Comparison of ENCODE assay signal across 27 cellular contexts in genomic region chr20:53792946-53793536, GRCh38.
DNase-seq lines count a peak whose midpoint lies in the region; ATAC-seq and TF ChIP-seq lines count a peak whose summit lies in the region.
"Had no signal": no experiment of that assay in that cellular context is flagged by ENCODE, and none has a peak within 500 bp of the region (broad histone marks: within the 10 kb centered on the region; RNA-seq: fewer than 3 reads in every experiment).

No MANE protein-coding gene starts in this region.

- BruUV-seq in IMR-90 (replicated peaks; lab: Mats Ljungman, UMichigan) = no TSS peak

- H3K27ac ChIP-seq in IMR-90 (ENCODE audit: insufficient read depth, low read length) = no peak overlapping the region
- H3K27ac ChIP-seq in Peyer's patch = no peak overlapping the region
- peak overlapping the region in 3 of 4 donors; percentile 50 to 76 (median 71) for H3K27ac ChIP-seq in esophagus squamous epithelium
- H3K27ac ChIP-seq in prostate gland = peak overlapping the region; percentile 5 to 38
- no peak overlapping the region for H3K27ac ChIP-seq in effector memory CD4-positive, alpha-beta T cell (ENCODE audit: insufficient read depth, low read length, poor library complexity, severe bottlenecking)
- H3K27ac ChIP-seq in lower lobe of right lung = no peak overlapping the region
- H3K27ac ChIP-seq: heart right ventricle, left ventricle myocardium inferior, psoas muscle, tibial artery had no signal

- H4K5ac ChIP-seq in IMR-90 (ENCODE audit: low read depth, low read length) = no peak overlapping the region

- peak overlapping the region; percentile 74 for H2BK120ac ChIP-seq in IMR-90 (ENCODE audit: low read depth, low read length)

- peaks cover 12% of the 10 kb centered on the region for H3K9me1 ChIP-seq in IMR-90 (ENCODE audit: insufficient read depth, low read length)

- H2AFZ ChIP-seq in IMR-90 (replicated peaks; ENCODE audit: low read length, poor library complexity) = peak overlapping the region; percentile 80

- H4K20me1 ChIP-seq in IMR-90 (ENCODE audit: insufficient read depth, low read length) = no peaks in the 10 kb centered on the region

- H2AK9ac ChIP-seq in IMR-90 (replicated peaks; ENCODE audit: low read depth, low read length, poor library complexity) = peak overlapping the region; percentile 78

- peak overlapping the region in 1 of 2 experiments; percentile 85; a peak in 2 of 4 replicates for H4K8ac ChIP-seq in IMR-90 (ENCODE audit: low read depth in 2 of 2, low read length in 2 of 2)

- no peak for TF ChIP-seq CTCF in IMR-90 (conservative IDR thresholded peaks at IDR 0.05; ENCODE audit: low read depth, low read length)
- TF ChIP-seq CTCF in Peyer's patch (IDR thresholded peaks at IDR 0.05) = no peak
- TF ChIP-seq CTCF in esophagus squamous epithelium (IDR thresholded peaks at IDR 0.05) = no peak
- TF ChIP-seq CTCF in prostate gland (IDR thresholded peaks at IDR 0.05) = no peak
- no peak for TF ChIP-seq CTCF in lower lobe of right lung (IDR thresholded peaks at IDR 0.05)

- H4K91ac ChIP-seq in IMR-90 (ENCODE audit: insufficient read depth, low read depth, low read length) = peak overlapping the region; percentile 74

- no peaks in the 10 kb centered on the region for H3K36me3 ChIP-seq in IMR-90 (ENCODE audit: control insufficient read depth, insufficient read depth, low read length)
- no peaks in the 10 kb centered on the region for H3K36me3 ChIP-seq in Peyer's patch
- H3K36me3 ChIP-seq in esophagus squamous epithelium = no peaks in the 10 kb centered on the region
- no peaks in the 10 kb centered on the region for H3K36me3 ChIP-seq in prostate gland
- H3K36me3 ChIP-seq in effector memory CD4-positive, alpha-beta T cell (ENCODE audit: control insufficient read depth, insufficient read depth, low read length) = no peaks in the 10 kb centered on the region
- H3K36me3 ChIP-seq in lower lobe of right lung = no peaks in the 10 kb centered on the region
- H3K36me3 ChIP-seq: HAP-1, heart right ventricle, left ventricle myocardium inferior, tibial artery had no signal

- peak overlapping the region; percentile 75 for H3K4ac ChIP-seq in IMR-90 (ENCODE audit: low read depth, low read length)

- intact Hi-C loops in IMR-90 (cut with micrococcal nuclease) = no loop called here
- intact Hi-C loops in esophagus squamous epithelium (cut with DNase I) = no loop called here
- intact Hi-C loops in prostate gland (cut with DNase I) = no loop called here
- intact Hi-C loops in lower lobe of right lung (cut with DNase I) = no loop called here

- ATAC-seq in IMR-90 (ENCODE audit: low read depth) = no peak
- ATAC-seq in lower lobe of right lung = no peak
- no peak for ATAC-seq in GM21423 (IDR thresholded peaks at IDR 0.05; ENCODE audit: unreplicated experiment)
- ATAC-seq: heart right ventricle, psoas muscle had no signal

- DNase-seq in IMR-90 = no peak
- DNase-seq in Peyer's patch = peak in 2 of 3 donors; percentile 6 to 17
- DNase-seq in esophagus squamous epithelium (lab: John Stamatoyannopoulos, UW) = no peak
- no peak for DNase-seq in prostate gland (ENCODE audit: low spot score)
- no peak for DNase-seq in effector memory CD4-positive, alpha-beta T cell
- no peak for DNase-seq in lower lobe of right lung
- DNase-seq in inferior parietal cortex (ENCODE audit: extremely low spot score) = no peak
- DNase-seq: activated CD4-positive, alpha-beta memory T cell treated with anti-CD3 and anti-CD28 coated beads, Interleukin-2, amount 10 ng/mL, durations not matched to agents 7 days and 5 days; activated CD4-positive, CD25-positive, alpha-beta regulatory T cell; activated naive CD4-positive, alpha-beta T cell treated with anti-CD3 and anti-CD28 coated beads, Interleukin-2, amount 10 ng/mL, durations not matched to agents 7 days and 5 days; activated T-cell treated with anti-CD3 and anti-CD28 coated beads, Interleukin-2, amount 50 U/mL, for 48 hours; anterior cingulate cortex; caudate nucleus; CD4-positive, alpha-beta T cell; DMS153; GDM1; heart right ventricle; left ventricle myocardium inferior; NCI-H1105 treated with DMSO at 0.1 percent for 48 hours; nephron progenitor cell; psoas muscle; RPMI8226; stimulated activated CD4-positive, alpha-beta T cell treated with anti-CD3 and anti-CD28 coated beads, Interleukin-2, amount 100 ng/mL, for 24 hours; stimulated activated naive CD4-positive, alpha-beta T cell; tibial artery had no signal

- CTCF ChIA-PET in IMR-90 (lab: Yijun Ruan, JAX) = no interaction called here

- in situ Hi-C loops in IMR-90 (cut with MboI; ENCODE audit: low sequenced_read_pairs) = no loop called here

- no peak for TF ChIP-seq POLR2A in IMR-90 (IDR thresholded peaks at IDR 0.05; ENCODE audit: low read depth, low read length)
- no peak for TF ChIP-seq POLR2A in Peyer's patch (IDR thresholded peaks at IDR 0.05)
- no peak for TF ChIP-seq POLR2A in esophagus squamous epithelium (IDR thresholded peaks at IDR 0.05)
- TF ChIP-seq POLR2A in prostate gland (IDR thresholded peaks at IDR 0.05) = no peak

- peak overlapping the region; percentile 4 for H3K18ac ChIP-seq in IMR-90 (ENCODE audit: low read depth, low read length)

- H3K9me3 ChIP-seq in IMR-90 (ENCODE audit: control insufficient read depth, insufficient read depth, low read length) = no peaks in the 10 kb centered on the region
- no peaks in the 10 kb centered on the region for H3K9me3 ChIP-seq in Peyer's patch
- no peaks in the 10 kb centered on the region for H3K9me3 ChIP-seq in esophagus squamous epithelium
- H3K9me3 ChIP-seq in prostate gland = no peaks in the 10 kb centered on the region
- no peaks in the 10 kb centered on the region for H3K9me3 ChIP-seq in effector memory CD4-positive, alpha-beta T cell (ENCODE audit: control insufficient read depth, low read length)
- no peaks in the 10 kb centered on the region for H3K9me3 ChIP-seq in lower lobe of right lung
- H3K9me3 ChIP-seq: HAP-1, heart right ventricle, left ventricle myocardium inferior, psoas muscle, tibial artery had no signal

- dilution Hi-C loops in IMR-90 (cut with HindIII; ENCODE audit: low sequenced_read_pairs, unreplicated experiment) = no loop called here

- no peak overlapping the region for H3K56ac ChIP-seq in IMR-90 (ENCODE audit: extremely low read depth, insufficient read depth, low read length)

- peak overlapping the region; percentile 24 for H2BK5ac ChIP-seq in IMR-90 (ENCODE audit: low read depth, low read length, poor library complexity, severe bottlenecking)

- peak overlapping the region; percentile 87; the same call in 2 of the 3 replicates for H2BK15ac ChIP-seq in IMR-90 (ENCODE audit: low read depth, low read length)

- H3K4me2 ChIP-seq in IMR-90 (ENCODE audit: low read depth, low read length) = no peak overlapping the region

- no peak overlapping the region for H3K9ac ChIP-seq in IMR-90 (ENCODE audit: low read depth, low read length)

- POLR2A ChIA-PET in IMR-90 (lab: Charles Lee; ENCODE audit: unreplicated experiment) = no interaction called here

- H3K4me3 ChIP-seq in IMR-90 (ENCODE audit: insufficient read depth, low read depth, low read length) = no peak overlapping the region
- no peak overlapping the region for H3K4me3 ChIP-seq in Peyer's patch
- no peak overlapping the region for H3K4me3 ChIP-seq in esophagus squamous epithelium
- no peak overlapping the region for H3K4me3 ChIP-seq in prostate gland
- no peak overlapping the region for H3K4me3 ChIP-seq in effector memory CD4-positive, alpha-beta T cell (ENCODE audit: insufficient read depth, low read depth, low read length, poor library complexity, severe bottlenecking)
- no peak overlapping the region for H3K4me3 ChIP-seq in lower lobe of right lung
- H3K4me3 ChIP-seq: HAP-1, heart right ventricle, left ventricle myocardium inferior, psoas muscle, tibial artery had no signal

- peak overlapping the region; percentile 64; the same call in 1 of the 2 replicates for H2AK5ac ChIP-seq in IMR-90 (ENCODE audit: low read depth, low read length)

- H3K23ac ChIP-seq in IMR-90 (ENCODE audit: low read depth, low read length) = peak overlapping the region; percentile 78; the same call in 1 of the 2 replicates

- H3K14ac ChIP-seq in IMR-90 (replicated peaks; ENCODE audit: low read depth, low read length) = peak overlapping the region; percentile 83

- no peak for TF ChIP-seq RAD21 in IMR-90 (IDR thresholded peaks at IDR 0.05; ENCODE audit: low read length)

- peak overlapping the region; percentile 81 for H2BK20ac ChIP-seq in IMR-90 (ENCODE audit: low read depth, low read length)

- peaks cover 0 to 3% of the 10 kb centered on the region in 2 experiments; a peak in 1 of 4 replicates for H3K79me1 ChIP-seq in IMR-90 (ENCODE audit: low read depth in 1 of 2, low read length in 2 of 2)

- H3K27me3 ChIP-seq in IMR-90 (ENCODE audit: control insufficient read depth, insufficient read depth, low read length) (no peaks in the 10 kb centered on the region), Peyer's patch (no peaks in the 10 kb centered on the region), esophagus squamous epithelium (no peaks in the 10 kb centered on the region), prostate gland (replicated peaks; ENCODE audit: insufficient read depth) (no peaks in the 10 kb centered on the region), lower lobe of right lung (ENCODE audit: low read depth) (no peaks in the 10 kb centered on the region)
- no peaks in the 10 kb centered on the region for H3K27me3 ChIP-seq in effector memory CD4-positive, alpha-beta T cell (replicated peaks; ENCODE audit: control insufficient read depth, insufficient read depth, low read length, poor library complexity, severe bottlenecking)
- H3K27me3 ChIP-seq: heart right ventricle, tibial artery had no signal

- H3K4me1 ChIP-seq in IMR-90 (ENCODE audit: control insufficient read depth, insufficient read depth, low read length) = peaks cover 7% of the 10 kb centered on the region
- no peaks in the 10 kb centered on the region for H3K4me1 ChIP-seq in Peyer's patch
- peaks cover 17 to 62% (median 17%) of the 10 kb centered on the region in 3 donors for H3K4me1 ChIP-seq in esophagus squamous epithelium
- no peaks in the 10 kb centered on the region for H3K4me1 ChIP-seq in prostate gland (replicated peaks)
- no peaks in the 10 kb centered on the region for H3K4me1 ChIP-seq in effector memory CD4-positive, alpha-beta T cell (ENCODE audit: control insufficient read depth, insufficient read depth, low read length, poor library complexity, severe bottlenecking)
- no peaks in the 10 kb centered on the region for H3K4me1 ChIP-seq in lower lobe of right lung
- H3K4me1 ChIP-seq: left ventricle myocardium inferior, psoas muscle had no signal

- 100% methylated on average over 2 of the region's 5 CpGs; no CpG with 5 or more reads in 1 of the 2 experiments for WGBS in IMR-90 (ENCODE audit: extremely low coverage in 2 of 2, insufficient read length in 1 of 2), 2 experiments
- WGBS in esophagus squamous epithelium, 2 donors = 79 to 87% methylated on average over 3 to 5 of the region's 5 CpGs
- WGBS in prostate gland = 84% methylated on average over 5 of the region's 5 CpGs

TF ChIP-seq in IMR-90, 13 proteins besides CTCF, POLR2A, EP300 and RAD21 (continues in another document):
- TF ChIP-seq MAFK (IDR thresholded peaks at IDR 0.05; ENCODE audit: low read depth, low read length) (no peak), RCOR1 (IDR thresholded peaks at IDR 0.05; ENCODE audit: insufficient replicate concordance, low read length) (no peak), CHD1 (IDR thresholded peaks at IDR 0.05; ENCODE audit: low read depth, low read length) (no peak), CEBPB (IDR thresholded peaks at IDR 0.05; ENCODE audit: low read depth, low read length) (no peak), SMC3 (IDR thresholded peaks at IDR 0.05; ENCODE audit: low read depth, low read length) (no peak)

Comparison
In these comparisons a context has a peak if more than half of its experiments do, and no peak if none do; other contexts are left out.
1. DNase-seq: peak in Peyer's patch (2 of 3); none in IMR-90 (single experiment), esophagus squamous epithelium (single experiment), prostate gland (single experiment), effector memory CD4-positive, alpha-beta T cell (0 of 3), lower lobe of right lung (single experiment) and inferior parietal cortex (single experiment).
2. H3K27ac ChIP-seq: peak in esophagus squamous epithelium (3 of 4) and prostate gland (2 of 2); none in IMR-90 (single experiment), Peyer's patch (0 of 4), effector memory CD4-positive, alpha-beta T cell (single experiment) and lower lobe of right lung (single experiment).